ENCODE assay signal across 1 cellular context in the genomic region with DNA sequence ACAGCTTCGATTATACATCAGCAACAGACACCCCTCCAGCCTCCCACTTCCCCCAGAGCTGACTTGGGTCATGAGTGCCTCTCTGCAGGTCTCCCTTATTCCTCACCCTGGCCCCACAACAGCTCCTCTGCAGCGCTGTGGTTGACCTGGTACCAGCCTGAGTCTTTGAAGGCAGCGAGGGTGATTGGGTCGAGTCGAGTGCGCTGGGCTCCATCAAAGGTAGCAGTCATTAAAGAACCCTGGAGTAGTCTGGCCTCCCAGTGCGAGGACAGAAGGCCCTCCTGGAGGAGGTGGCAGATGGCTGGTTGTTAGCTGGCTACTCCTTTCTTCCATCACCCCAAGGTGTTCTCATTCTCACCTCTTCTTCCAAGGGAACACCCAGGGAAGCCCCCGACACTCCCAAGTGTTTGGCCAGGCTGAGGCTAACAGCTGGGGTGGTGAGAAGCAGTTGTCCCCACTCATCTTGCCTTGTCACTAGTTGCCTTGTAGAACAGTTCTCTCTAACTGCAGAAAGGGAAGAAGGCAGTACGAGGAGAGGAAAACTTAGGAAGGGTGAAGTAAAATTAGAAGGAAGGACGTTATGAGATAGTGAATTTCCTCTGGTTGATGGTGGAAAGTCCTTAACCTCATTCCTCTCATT.
TF ChIP-seq lines count a peak whose summit lies in the region.

No MANE protein-coding gene starts in this region.

TF ChIP-seq in K562, 482 proteins besides CTCF, POLR2A, EP300 and RAD21:
- no peak for TF ChIP-seq ZNF347 (CRISPR knock-in tag; IDR thresholded peaks at IDR 0.05; ENCODE audit: low read depth)
- TF ChIP-seq ARID3A (IDR thresholded peaks at IDR 0.05; ENCODE audit: borderline replicate concordance, low read depth, low read length): no peak
- no peak for TF ChIP-seq ZNF316 (IDR thresholded peaks at IDR 0.05)
- TF ChIP-seq AFF1 (IDR thresholded peaks at IDR 0.05; ENCODE audit: low read depth in 1 of 2, partially characterized antibody in 2 of 2): no peak
- no peak for TF ChIP-seq ZNF239 (CRISPR knock-in tag; IDR thresholded peaks at IDR 0.05)
- peak; percentile 28 for TF ChIP-seq ZFP36 (IDR thresholded peaks at IDR 0.05; ENCODE audit: low read depth, low read length, partially characterized antibody)
